In genomic region chr17:3485481-3486068, GRCh38 we compare ENCODE assay signal across 3 cellular contexts.
TF ChIP-seq lines count a peak whose summit lies in the region.

No MANE protein-coding gene starts in this region.

TF ChIP-seq in liver, 16 proteins besides CTCF, POLR2A, EP300 and RAD21:
- TF ChIP-seq SP1 (IDR thresholded peaks at IDR 0.05) = no peak
- TF ChIP-seq, protein P1, sequence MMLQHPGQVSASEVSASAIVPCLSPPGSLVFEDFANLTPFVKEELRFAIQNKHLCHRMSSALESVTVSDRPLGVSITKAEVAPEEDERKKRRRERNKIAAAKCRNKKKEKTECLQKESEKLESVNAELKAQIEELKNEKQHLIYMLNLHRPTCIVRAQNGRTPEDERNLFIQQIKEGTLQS (IDR thresholded peaks at IDR 0.05) = no peak
- TF ChIP-seq EGR1 (IDR thresholded peaks at IDR 0.05; ENCODE audit: low read depth in 2 of 2) = no peak
- peak; percentile 19 to 24 for TF ChIP-seq HNF4A (conservative IDR thresholded peaks at IDR 0.05)
- TF ChIP-seq HNF4G (IDR thresholded peaks at IDR 0.05) = no peak
- TF ChIP-seq NR2F2 (IDR thresholded peaks at IDR 0.05) = no peak
- TF ChIP-seq RXRA (IDR thresholded peaks at IDR 0.05) = peak; percentile 47 to 61
- TF ChIP-seq JUND (IDR thresholded peaks at IDR 0.05) = no peak
- TF ChIP-seq FOXA2 (IDR thresholded peaks at IDR 0.05) = no peak
- no peak for TF ChIP-seq GABPA (IDR thresholded peaks at IDR 0.05 in 1 of 2, conservative IDR thresholded peaks at IDR 0.05 in 1 of 2)
- TF ChIP-seq FOXA1 (IDR thresholded peaks at IDR 0.05) = no peak
- no peak for TF ChIP-seq YY1 (IDR thresholded peaks at IDR 0.05)
- TF ChIP-seq, protein P2, sequence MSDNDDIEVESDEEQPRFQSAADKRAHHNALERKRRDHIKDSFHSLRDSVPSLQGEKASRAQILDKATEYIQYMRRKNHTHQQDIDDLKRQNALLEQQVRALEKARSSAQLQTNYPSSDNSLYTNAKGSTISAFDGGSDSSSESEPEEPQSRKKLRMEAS (IDR thresholded peaks at IDR 0.05) = no peak
- no peak for TF ChIP-seq ZBTB33 (IDR thresholded peaks at IDR 0.05)
TF ChIP-seq in liver: peak in this region for 2.

TF ChIP-seq in HepG2, 621 proteins besides CTCF, POLR2A, EP300 and RAD21:
- TF ChIP-seq, protein P3, sequence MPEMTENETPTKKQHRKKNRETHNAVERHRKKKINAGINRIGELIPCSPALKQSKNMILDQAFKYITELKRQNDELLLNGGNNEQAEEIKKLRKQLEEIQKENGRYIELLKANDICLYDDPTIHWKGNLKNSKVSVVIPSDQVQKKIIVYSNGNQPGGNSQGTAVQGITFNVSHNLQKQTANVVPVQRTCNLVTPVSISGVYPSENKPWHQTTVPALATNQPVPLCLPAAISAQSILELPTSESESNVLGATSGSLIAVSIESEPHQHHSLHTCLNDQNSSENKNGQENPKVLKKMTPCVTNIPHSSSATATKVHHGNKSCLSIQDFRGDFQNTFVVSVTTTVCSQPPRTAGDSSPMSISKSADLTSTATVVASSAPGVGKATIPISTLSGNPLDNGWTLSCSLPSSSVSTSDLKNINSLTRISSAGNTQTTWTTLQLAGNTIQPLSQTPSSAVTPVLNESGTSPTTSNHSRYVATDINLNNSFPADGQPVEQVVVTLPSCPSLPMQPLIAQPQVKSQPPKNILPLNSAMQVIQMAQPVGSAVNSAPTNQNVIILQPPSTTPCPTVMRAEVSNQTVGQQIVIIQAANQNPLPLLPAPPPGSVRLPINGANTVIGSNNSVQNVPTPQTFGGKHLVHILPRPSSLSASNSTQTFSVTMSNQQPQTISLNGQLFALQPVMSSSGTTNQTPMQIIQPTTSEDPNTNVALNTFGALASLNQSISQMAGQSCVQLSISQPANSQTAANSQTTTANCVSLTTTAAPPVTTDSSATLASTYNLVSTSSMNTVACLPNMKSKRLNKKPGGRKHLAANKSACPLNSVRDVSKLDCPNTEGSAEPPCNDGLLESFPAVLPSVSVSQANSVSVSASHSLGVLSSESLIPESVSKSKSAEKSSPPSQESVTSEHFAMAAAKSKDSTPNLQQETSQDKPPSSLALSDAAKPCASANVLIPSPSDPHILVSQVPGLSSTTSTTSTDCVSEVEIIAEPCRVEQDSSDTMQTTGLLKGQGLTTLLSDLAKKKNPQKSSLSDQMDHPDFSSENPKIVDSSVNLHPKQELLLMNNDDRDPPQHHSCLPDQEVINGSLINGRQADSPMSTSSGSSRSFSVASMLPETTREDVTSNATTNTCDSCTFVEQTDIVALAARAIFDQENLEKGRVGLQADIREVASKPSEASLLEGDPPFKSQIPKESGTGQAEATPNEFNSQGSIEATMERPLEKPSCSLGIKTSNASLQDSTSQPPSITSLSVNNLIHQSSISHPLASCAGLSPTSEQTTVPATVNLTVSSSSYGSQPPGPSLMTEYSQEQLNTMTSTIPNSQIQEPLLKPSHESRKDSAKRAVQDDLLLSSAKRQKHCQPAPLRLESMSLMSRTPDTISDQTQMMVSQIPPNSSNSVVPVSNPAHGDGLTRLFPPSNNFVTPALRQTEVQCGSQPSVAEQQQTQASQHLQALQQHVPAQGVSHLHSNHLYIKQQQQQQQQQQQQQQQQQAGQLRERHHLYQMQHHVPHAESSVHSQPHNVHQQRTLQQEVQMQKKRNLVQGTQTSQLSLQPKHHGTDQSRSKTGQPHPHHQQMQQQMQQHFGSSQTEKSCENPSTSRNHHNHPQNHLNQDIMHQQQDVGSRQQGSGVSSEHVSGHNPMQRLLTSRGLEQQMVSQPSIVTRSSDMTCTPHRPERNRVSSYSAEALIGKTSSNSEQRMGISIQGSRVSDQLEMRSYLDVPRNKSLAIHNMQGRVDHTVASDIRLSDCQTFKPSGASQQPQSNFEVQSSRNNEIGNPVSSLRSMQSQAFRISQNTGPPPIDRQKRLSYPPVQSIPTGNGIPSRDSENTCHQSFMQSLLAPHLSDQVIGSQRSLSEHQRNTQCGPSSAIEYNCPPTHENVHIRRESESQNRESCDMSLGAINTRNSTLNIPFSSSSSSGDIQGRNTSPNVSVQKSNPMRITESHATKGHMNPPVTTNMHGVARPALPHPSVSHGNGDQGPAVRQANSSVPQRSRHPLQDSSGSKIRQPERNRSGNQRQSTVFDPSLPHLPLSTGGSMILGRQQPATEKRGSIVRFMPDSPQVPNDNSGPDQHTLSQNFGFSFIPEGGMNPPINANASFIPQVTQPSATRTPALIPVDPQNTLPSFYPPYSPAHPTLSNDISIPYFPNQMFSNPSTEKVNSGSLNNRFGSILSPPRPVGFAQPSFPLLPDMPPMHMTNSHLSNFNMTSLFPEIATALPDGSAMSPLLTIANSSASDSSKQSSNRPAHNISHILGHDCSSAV (CRISPR knock-in tag; IDR thresholded peaks at IDR 0.05; ENCODE audit: borderline replicate concordance) = no peak
- no peak for TF ChIP-seq ARID5B (CRISPR knock-in tag; IDR thresholded peaks at IDR 0.05)
- TF ChIP-seq, protein P4, sequence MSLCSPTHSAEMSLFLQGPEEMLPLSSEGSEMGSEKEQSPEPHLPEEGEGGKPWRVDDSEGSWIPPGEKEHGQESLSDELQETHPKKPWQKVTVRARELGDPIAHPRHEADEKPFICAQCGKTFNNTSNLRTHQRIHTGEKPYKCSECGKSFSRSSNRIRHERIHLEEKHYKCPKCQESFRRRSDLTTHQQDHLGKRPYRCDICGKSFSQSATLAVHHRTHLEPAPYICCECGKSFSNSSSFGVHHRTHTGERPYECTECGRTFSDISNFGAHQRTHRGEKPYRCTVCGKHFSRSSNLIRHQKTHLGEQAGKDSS (CRISPR knock-in tag; IDR thresholded peaks at IDR 0.05; ENCODE audit: borderline replicate concordance, low read depth) = no peak
- no peak for TF ChIP-seq NR1H2 (CRISPR knock-in tag; IDR thresholded peaks at IDR 0.05; ENCODE audit: borderline replicate concordance, low read depth)
- no peak for TF ChIP-seq PCBP1 (IDR thresholded peaks at IDR 0.05; ENCODE audit: borderline replicate concordance, low read depth, low read length)
- no peak for TF ChIP-seq CENPX (CRISPR knock-in tag; IDR thresholded peaks at IDR 0.05)
- TF ChIP-seq ZNF274 (CRISPR knock-in tag; IDR thresholded peaks at IDR 0.05) = no peak

TF ChIP-seq in WTC11, 78 proteins besides CTCF, POLR2A, EP300 and RAD21:
- TF ChIP-seq NFE2L1 (CRISPR knock-in tag; IDR thresholded peaks at IDR 0.05) (no peak), FOXP4 (CRISPR knock-in tag; IDR thresholded peaks at IDR 0.05) (no peak), ZNF138 (CRISPR knock-in tag; conservative IDR thresholded peaks at IDR 0.05) (no peak), SMAD3 (CRISPR knock-in tag; IDR thresholded peaks at IDR 0.05; ENCODE audit: borderline replicate concordance) (no peak), NR2C2 (CRISPR knock-in tag; IDR thresholded peaks at IDR 0.05) (no peak), RORB (CRISPR knock-in tag; IDR thresholded peaks at IDR 0.05) (no peak), NR3C1 (CRISPR knock-in tag; conservative IDR thresholded peaks at IDR 0.05; ENCODE audit: low read depth) (no peak), ZNF121 (CRISPR knock-in tag; IDR thresholded peaks at IDR 0.05) (no peak), ELF4 (CRISPR knock-in tag; IDR thresholded peaks at IDR 0.05; ENCODE audit: low read depth) (no peak), ZNF416 (CRISPR knock-in tag; IDR thresholded peaks at IDR 0.05) (no peak), AFF4 (CRISPR knock-in tag; IDR thresholded peaks at IDR 0.05; ENCODE audit: borderline replicate concordance) (no peak), SP1 (CRISPR knock-in tag; conservative IDR thresholded peaks at IDR 0.05) (no peak), NR1H2 (CRISPR knock-in tag; IDR thresholded peaks at IDR 0.05) (no peak)
- TF ChIP-seq, protein P5, sequence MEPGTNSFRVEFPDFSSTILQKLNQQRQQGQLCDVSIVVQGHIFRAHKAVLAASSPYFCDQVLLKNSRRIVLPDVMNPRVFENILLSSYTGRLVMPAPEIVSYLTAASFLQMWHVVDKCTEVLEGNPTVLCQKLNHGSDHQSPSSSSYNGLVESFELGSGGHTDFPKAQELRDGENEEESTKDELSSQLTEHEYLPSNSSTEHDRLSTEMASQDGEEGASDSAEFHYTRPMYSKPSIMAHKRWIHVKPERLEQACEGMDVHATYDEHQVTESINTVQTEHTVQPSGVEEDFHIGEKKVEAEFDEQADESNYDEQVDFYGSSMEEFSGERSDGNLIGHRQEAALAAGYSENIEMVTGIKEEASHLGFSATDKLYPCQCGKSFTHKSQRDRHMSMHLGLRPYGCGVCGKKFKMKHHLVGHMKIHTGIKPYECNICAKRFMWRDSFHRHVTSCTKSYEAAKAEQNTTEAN (CRISPR knock-in tag; IDR thresholded peaks at IDR 0.05) = no peak
- TF ChIP-seq, protein P6, sequence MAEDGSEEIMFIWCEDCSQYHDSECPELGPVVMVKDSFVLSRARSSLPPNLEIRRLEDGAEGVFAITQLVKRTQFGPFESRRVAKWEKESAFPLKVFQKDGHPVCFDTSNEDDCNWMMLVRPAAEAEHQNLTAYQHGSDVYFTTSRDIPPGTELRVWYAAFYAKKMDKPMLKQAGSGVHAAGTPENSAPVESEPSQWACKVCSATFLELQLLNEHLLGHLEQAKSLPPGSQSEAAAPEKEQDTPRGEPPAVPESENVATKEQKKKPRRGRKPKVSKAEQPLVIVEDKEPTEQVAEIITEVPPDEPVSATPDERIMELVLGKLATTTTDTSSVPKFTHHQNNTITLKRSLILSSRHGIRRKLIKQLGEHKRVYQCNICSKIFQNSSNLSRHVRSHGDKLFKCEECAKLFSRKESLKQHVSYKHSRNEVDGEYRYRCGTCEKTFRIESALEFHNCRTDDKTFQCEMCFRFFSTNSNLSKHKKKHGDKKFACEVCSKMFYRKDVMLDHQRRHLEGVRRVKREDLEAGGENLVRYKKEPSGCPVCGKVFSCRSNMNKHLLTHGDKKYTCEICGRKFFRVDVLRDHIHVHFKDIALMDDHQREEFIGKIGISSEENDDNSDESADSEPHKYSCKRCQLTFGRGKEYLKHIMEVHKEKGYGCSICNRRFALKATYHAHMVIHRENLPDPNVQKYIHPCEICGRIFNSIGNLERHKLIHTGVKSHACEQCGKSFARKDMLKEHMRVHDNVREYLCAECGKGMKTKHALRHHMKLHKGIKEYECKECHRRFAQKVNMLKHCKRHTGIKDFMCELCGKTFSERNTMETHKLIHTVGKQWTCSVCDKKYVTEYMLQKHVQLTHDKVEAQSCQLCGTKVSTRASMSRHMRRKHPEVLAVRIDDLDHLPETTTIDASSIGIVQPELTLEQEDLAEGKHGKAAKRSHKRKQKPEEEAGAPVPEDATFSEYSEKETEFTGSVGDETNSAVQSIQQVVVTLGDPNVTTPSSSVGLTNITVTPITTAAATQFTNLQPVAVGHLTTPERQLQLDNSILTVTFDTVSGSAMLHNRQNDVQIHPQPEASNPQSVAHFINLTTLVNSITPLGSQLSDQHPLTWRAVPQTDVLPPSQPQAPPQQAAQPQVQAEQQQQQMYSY (CRISPR knock-in tag; IDR thresholded peaks at IDR 0.05) = no peak
- TF ChIP-seq, protein P7, sequence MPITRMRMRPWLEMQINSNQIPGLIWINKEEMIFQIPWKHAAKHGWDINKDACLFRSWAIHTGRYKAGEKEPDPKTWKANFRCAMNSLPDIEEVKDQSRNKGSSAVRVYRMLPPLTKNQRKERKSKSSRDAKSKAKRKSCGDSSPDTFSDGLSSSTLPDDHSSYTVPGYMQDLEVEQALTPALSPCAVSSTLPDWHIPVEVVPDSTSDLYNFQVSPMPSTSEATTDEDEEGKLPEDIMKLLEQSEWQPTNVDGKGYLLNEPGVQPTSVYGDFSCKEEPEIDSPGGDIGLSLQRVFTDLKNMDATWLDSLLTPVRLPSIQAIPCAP (CRISPR knock-in tag; IDR thresholded peaks at IDR 0.05) = no peak
TF ChIP-seq in WTC11: peak in this region for 0.
